In the genomic region with DNA sequence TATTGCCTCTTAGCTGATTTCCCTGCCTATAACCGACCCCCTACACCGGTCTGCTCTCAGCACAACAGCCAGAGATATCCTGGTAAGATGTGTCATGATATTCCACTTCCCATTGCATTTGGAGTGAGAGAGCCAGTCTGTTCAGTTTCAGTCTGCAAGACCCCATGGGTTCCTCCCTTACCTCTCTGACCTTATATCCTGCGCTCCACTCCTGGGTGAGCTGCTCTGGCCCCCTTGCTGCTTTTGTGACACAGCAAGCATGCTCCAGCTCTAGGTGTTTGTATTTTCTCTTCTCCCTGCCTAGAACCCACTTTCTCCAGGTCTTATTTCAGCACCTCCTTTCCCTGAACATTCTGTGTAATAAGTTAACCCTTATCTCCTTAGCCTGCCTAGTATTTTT, we compare ENCODE assay signal across 27 cellular contexts. TPM values are rescaled to one million over a fixed set of nuclear protein-coding genes. Genes with fewer than 3 reads are reported as not detected.
"Had no signal": no experiment of that assay in that cellular context is flagged by ENCODE, and none has a peak within 500 bp of the region (broad histone marks: within the 10 kb centered on the region; RNA-seq: fewer than 3 reads in every experiment).

No MANE protein-coding gene starts in this region.

- H3K27me3 ChIP-seq: breast epithelium, neutrophil had no signal

- H3K36me3 Mint-ChIP-seq: immature natural killer cell; stimulated activated memory B cell treated with anti-CD40 and anti-IgM and Interleukin-4, amounts not matched to agents 10 μg/mL and 1 μg/mL and 100 μg/mL, for 72 hours had no signal

- H3K9me3 Mint-ChIP-seq: activated naive CD8-positive, alpha-beta T cell treated with anti-CD3 and anti-CD28 coated beads, Interleukin-2, amount 50 U/mL, for 24 hours; activated T-cell treated with anti-CD3 and anti-CD28 coated beads, Interleukin-2, amount 50 U/mL, for 24 hours; immature natural killer cell; nephron; stimulated activated memory B cell treated with anti-CD40 and anti-IgM and Interleukin-4, amounts not matched to agents 10 μg/mL and 1 μg/mL and 100 μg/mL, for 72 hours; stimulated activated naive CD8-positive, alpha-beta T cell treated with anti-CD3 and anti-CD28 coated beads, Interleukin-15, amount 100 ng/mL, for 72 hours; T-helper 2 cell treated with Interferon-gamma antibody and Interleukin-4, amounts not matched to agents 5 μg/mL and 100 μg/mL, for 36 hours had no signal

- H3K27ac Mint-ChIP-seq: activated naive CD8-positive, alpha-beta T cell treated with anti-CD3 and anti-CD28 coated beads, Interleukin-2, amount 50 U/mL, for 24 hours; activated T-cell treated with anti-CD3 and anti-CD28 coated beads, Interleukin-2, amount 50 U/mL, for 24 hours; immature natural killer cell; nephron; stimulated activated memory B cell treated with anti-CD40 and anti-IgM and Interleukin-4, amounts not matched to agents 10 μg/mL and 1 μg/mL and 100 μg/mL, for 72 hours; stimulated activated naive CD8-positive, alpha-beta T cell treated with anti-CD3 and anti-CD28 coated beads, Interleukin-15, amount 100 ng/mL, for 72 hours; T-helper 2 cell treated with Interferon-gamma antibody and Interleukin-4, amounts not matched to agents 5 μg/mL and 100 μg/mL, for 36 hours had no signal

- ATAC-seq: activated CD4-positive, CD25-positive, alpha-beta regulatory T cell treated with anti-CD3 and anti-CD28 coated beads, Interleukin-2, amount 50 U/mL, for 24 hours; activated naive CD8-positive, alpha-beta T cell treated with anti-CD3 and anti-CD28 coated beads, Interleukin-2, amount 50 U/mL, for 24 hours; left colon; mucosa of descending colon; stimulated activated naive CD8-positive, alpha-beta T cell treated with anti-CD3 and anti-CD28 coated beads, Interleukin-15, amount 100 ng/mL, for 72 hours had no signal

- H3K27ac ChIP-seq: breast epithelium, neutrophil, tibial artery, WERI-Rb-1 had no signal

- DNase-seq: activated CD4-positive, alpha-beta T cell treated with anti-CD3 and anti-CD28 coated beads for 48 hours; activated CD4-positive, alpha-beta T cell treated with anti-CD3 and anti-CD28 coated beads, Interleukin-2, amount 50 U/mL, for 48 hours; activated CD8-positive, alpha-beta memory T cell treated with anti-CD3 and anti-CD28 coated beads, Interleukin-2, amount 50 U/mL, for 48 hours; activated gamma-delta T cell; activated naive CD4-positive, alpha-beta T cell treated with anti-CD3 and anti-CD28 coated beads, Interleukin-2, amount 50 U/mL, for 16 hours; activated naive CD8-positive, alpha-beta T cell treated with anti-CD3 and anti-CD28 coated beads, Interleukin-2, amount 50 U/mL, for 24 hours; activated T-cell treated with anti-CD3 and anti-CD28 coated beads, Interleukin-2, amount 50 U/mL, for 24 hours; central memory CD4-positive, alpha-beta T cell; hypothalamus; immature natural killer cell; left colon; mesendoderm; mucosa of descending colon; stimulated activated CD4-positive, alpha-beta T cell treated with anti-CD3 and anti-CD28 coated beads, Interleukin-1b, Interleukin-23, amount 100 ng/mL, for 48 hours; stimulated activated CD4-positive, alpha-beta T cell treated with anti-CD3 and anti-CD28 coated beads, Interleukin-4, amount 100 ng/mL, for 4 hours; stimulated activated CD8-positive, alpha-beta memory T cell treated with anti-CD3 and anti-CD28 coated beads, Interleukin-4, amount 100 ng/mL, for 48 hours; stimulated activated naive CD8-positive, alpha-beta T cell treated with anti-CD3 and anti-CD28 coated beads, Interleukin-15, amount 100 ng/mL, for 72 hours; tibial artery; WERI-Rb-1 had no signal

- H3K4me3 Mint-ChIP-seq: activated naive CD8-positive, alpha-beta T cell treated with anti-CD3 and anti-CD28 coated beads, Interleukin-2, amount 50 U/mL, for 24 hours; activated T-cell treated with anti-CD3 and anti-CD28 coated beads, Interleukin-2, amount 50 U/mL, for 24 hours; immature natural killer cell; nephron; stimulated activated naive CD8-positive, alpha-beta T cell treated with anti-CD3 and anti-CD28 coated beads, Interleukin-15, amount 100 ng/mL, for 72 hours; T-helper 2 cell treated with Interferon-gamma antibody and Interleukin-4, amounts not matched to agents 5 μg/mL and 100 μg/mL, for 36 hours had no signal

- H3K4me1 Mint-ChIP-seq: nephron had no signal

- H3K27me3 Mint-ChIP-seq: activated naive CD8-positive, alpha-beta T cell treated with anti-CD3 and anti-CD28 coated beads, Interleukin-2, amount 50 U/mL, for 24 hours; activated T-cell treated with anti-CD3 and anti-CD28 coated beads, Interleukin-2, amount 50 U/mL, for 24 hours; progenitor cell of endocrine pancreas; stimulated activated naive CD8-positive, alpha-beta T cell treated with anti-CD3 and anti-CD28 coated beads, Interleukin-15, amount 100 ng/mL, for 72 hours had no signal

- H3K4me1 ChIP-seq: breast epithelium, tibial artery had no signal

RNA-seq across cellular contexts. Expression of gene CMTM8, which starts 44.1 kb away (rescaled TPM):
- total RNA-seq: fibroblast of villous mesenchyme had no signal
